1 cellular context compared by ENCODE assay signal in genomic region chr9:87140605-87141109, GRCh38.
TF ChIP-seq lines count a peak whose summit lies in the region.

No MANE protein-coding gene starts in this region.

TF ChIP-seq in HEK293, 187 proteins besides CTCF, POLR2A, EP300 and RAD21 (continued from another document):
- TF ChIP-seq ZNF692 (tag by site-specific recombination; IDR thresholded peaks at IDR 0.05) (peak; percentile 48; the same call in 1 of the 2 replicates), ZNF184 (tag by site-specific recombination; IDR thresholded peaks at IDR 0.05) (peak; percentile 61), ZNF658 (tag by site-specific recombination; IDR thresholded peaks at IDR 0.05) (no peak), ZNF18 (tag by site-specific recombination; IDR thresholded peaks at IDR 0.05) (peak; percentile 74), ZNF138 (tag by site-specific recombination; IDR thresholded peaks at IDR 0.05; ENCODE audit: borderline replicate concordance) (no peak), ZNF239 (tag by site-specific recombination; IDR thresholded peaks at IDR 0.05) (no peak), ZBTB26 (tag by site-specific recombination; optimal IDR thresholded peaks at IDR 0.05) (no peak), ZNF76 (tag by site-specific recombination; IDR thresholded peaks at IDR 0.05; ENCODE audit: borderline replicate concordance, low read depth) (0 out of 2 replicates have a peak, but pooled peaks have one; percentile 19), ZSCAN16 (tag by site-specific recombination; IDR thresholded peaks at IDR 0.05) (peak; percentile 64; the same call in 1 of the 2 replicates), ZSCAN23 (tag by site-specific recombination; IDR thresholded peaks at IDR 0.05) (no peak), ZNF48 (tag by site-specific recombination; IDR thresholded peaks at IDR 0.05) (no peak), ATF2 (tag by site-specific recombination; IDR thresholded peaks at IDR 0.05; ENCODE audit: low read depth) (peak; percentile 42), HIC1 (tag by site-specific recombination; IDR thresholded peaks at IDR 0.05) (peak; percentile 68; the same call in 1 of the 2 replicates), SCRT2 (tag by site-specific recombination; IDR thresholded peaks at IDR 0.05) (peak; percentile 83), ZBTB49 (tag by site-specific recombination; IDR thresholded peaks at IDR 0.05; ENCODE audit: low read depth) (peak; percentile 34), ZNF292 (tag by site-specific recombination; IDR thresholded peaks at IDR 0.05; ENCODE audit: borderline replicate concordance, low read depth) (no peak), ZEB2 (tag by site-specific recombination; IDR thresholded peaks at IDR 0.05) (peak; percentile 87), ZNF677 (tag by site-specific recombination; IDR thresholded peaks at IDR 0.05) (no peak), ZNF350 (tag by site-specific recombination; IDR thresholded peaks at IDR 0.05) (no peak), PRDM6 (tag by site-specific recombination; IDR thresholded peaks at IDR 0.05) (peak; percentile 86), PATZ1 (tag by site-specific recombination; IDR thresholded peaks at IDR 0.05) (0 out of 2 replicates have a peak, but pooled peaks have one; percentile 50), OSR2 (tag by site-specific recombination; IDR thresholded peaks at IDR 0.05) (peak; percentile 76), ZNF510 (tag by site-specific recombination; IDR thresholded peaks at IDR 0.05; ENCODE audit: insufficient replicate concordance) (peak; percentile 77), ZBTB21 (tag by site-specific recombination; IDR thresholded peaks at IDR 0.05) (peak; percentile 56), PRDM4 (tag by site-specific recombination; IDR thresholded peaks at IDR 0.05) (peak; percentile 89), OVOL3 (tag by site-specific recombination; IDR thresholded peaks at IDR 0.05) (peak; percentile 63; the same call in 1 of the 2 replicates), SALL2 (tag by site-specific recombination; IDR thresholded peaks at IDR 0.05; ENCODE audit: borderline replicate concordance) (no peak), ZSCAN5A (tag by site-specific recombination; IDR thresholded peaks at IDR 0.05) (no peak), ZNF558 (tag by site-specific recombination; IDR thresholded peaks at IDR 0.05) (peak; percentile 54; the same call in 1 of the 2 replicates), ZNF10 (tag by site-specific recombination; IDR thresholded peaks at IDR 0.05) (no peak), ZNF777 (tag by site-specific recombination; IDR thresholded peaks at IDR 0.05; ENCODE audit: borderline replicate concordance) (no peak), ZNF513 (tag by site-specific recombination; IDR thresholded peaks at IDR 0.05) (no peak), ZNF112 (tag by site-specific recombination; IDR thresholded peaks at IDR 0.05) (no peak), ZFHX2 (tag by site-specific recombination; conservative IDR thresholded peaks at IDR 0.05) (peak; percentile 77)
